9 cellular contexts compared by ENCODE assay signal in the genomic region with DNA sequence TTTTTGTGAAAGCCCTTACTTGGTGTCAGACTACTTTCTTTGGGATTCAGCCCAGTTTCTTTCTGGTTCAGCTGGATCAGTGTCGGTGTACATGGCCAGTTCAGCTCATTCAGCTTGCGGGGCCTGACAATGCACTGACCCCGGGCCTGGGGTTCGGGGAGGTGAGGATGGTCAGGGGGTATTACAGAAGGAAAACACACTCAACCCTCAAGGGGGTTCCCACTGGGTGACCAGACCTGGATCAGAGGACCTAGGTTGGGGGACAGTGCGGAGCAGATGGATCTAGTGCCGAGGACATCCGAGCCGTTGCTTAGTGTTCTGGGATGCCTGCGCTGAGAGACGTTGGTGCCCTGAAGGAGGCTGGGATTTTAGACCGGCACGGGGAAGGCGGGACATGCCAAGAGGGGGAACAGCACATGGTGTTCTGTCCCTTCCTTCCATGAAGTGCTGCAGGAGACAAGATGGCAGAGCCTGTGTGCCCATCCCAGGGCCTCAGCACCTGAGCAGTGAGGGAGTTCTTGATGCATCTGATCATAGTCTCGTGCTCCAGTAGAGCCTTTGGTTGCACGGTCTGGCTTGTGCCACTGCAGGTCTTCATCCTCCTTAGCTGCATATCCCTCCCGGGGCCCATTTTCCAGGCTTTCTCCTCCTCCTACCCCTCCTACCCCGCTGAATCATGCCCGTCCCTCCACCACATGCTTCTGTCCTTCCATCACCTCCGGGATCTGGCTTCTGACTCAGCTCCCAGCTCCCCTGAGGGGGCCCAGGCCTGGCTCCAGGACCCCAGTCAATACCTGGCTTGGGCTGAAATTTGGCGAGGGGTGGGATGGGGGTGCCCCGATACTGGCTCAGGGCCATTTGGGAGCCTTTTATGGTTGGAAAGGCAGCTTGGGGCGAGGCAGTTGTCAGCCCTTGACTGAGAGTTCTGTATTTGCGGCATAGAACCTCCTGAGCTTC. TPM values are rescaled to one million over a fixed set of nuclear protein-coding genes. Genes with fewer than 3 reads are reported as not detected.
A peak's percentile ranks its signal among the peaks of the same experiment; 100 is the strongest.
DNase-seq lines count a peak whose midpoint lies in the region; ATAC-seq and TF ChIP-seq lines count a peak whose summit lies in the region.
"Had no signal": no experiment of that assay in that cellular context is flagged by ENCODE, and none has a peak within 500 bp of the region (broad histone marks: within the 10 kb centered on the region; RNA-seq: fewer than 3 reads in every experiment).

No MANE protein-coding gene starts in this region.

- no peaks in the 10 kb centered on the region for H3K36me3 ChIP-seq in A673 (ENCODE audit: insufficient read depth, low read length, poor library complexity, severe bottlenecking)
- H3K36me3 ChIP-seq in H7 (replicated peaks; ENCODE audit: control insufficient read depth, insufficient read depth, low read length), result no peaks in the 10 kb centered on the region; the same call in 1 of the 2 replicates

- POLR2A ChIA-PET in A673 (lab: Charles Lee; ENCODE audit: low non-redundant PET), result interaction anchor here (0.6 kb wide), 1 partner anchor 1087 kb away, joined by 3 read pairs; no protein-coding TSS in a partner anchor

- H3K27me3 ChIP-seq in A673 (replicated peaks; ENCODE audit: insufficient read depth, low read depth, low read length, poor library complexity) (no peaks in the 10 kb centered on the region), dorsolateral prefrontal cortex (peaks cover 0 to 4% (median 0%) of the 10 kb centered on the region in 45 donors), H7 (ENCODE audit: control insufficient read depth, insufficient read depth, low read length) (peaks cover 4% of the 10 kb centered on the region; the same call in 1 of the 2 replicates)

- H3K4me3 ChIP-seq in A673 (ENCODE audit: low read depth, low read length, poor library complexity, severe bottlenecking), result no peak overlapping the region
- H3K4me3 ChIP-seq in dorsolateral prefrontal cortex, result no peak overlapping the region
- no peak overlapping the region for H3K4me3 ChIP-seq in H7 (ENCODE audit: insufficient read depth, low read depth, low read length)

- intact Hi-C loops in A673 (cut with micrococcal nuclease; ENCODE audit: unreplicated experiment) (no loop called here), dorsolateral prefrontal cortex (cut with DNase I) (no loop called here)

- no peaks in the 10 kb centered on the region for H3K9me3 ChIP-seq in A673 (ENCODE audit: low read depth, low read length, poor library complexity, severe bottlenecking)

- peaks cover 5% of the 10 kb centered on the region for H3K4me1 ChIP-seq in A673 (ENCODE audit: insufficient read depth, low read length, poor library complexity, severe bottlenecking)

- peak overlapping the region; percentile 30 for H3K27ac ChIP-seq in A673 (ENCODE audit: low read depth, low read length, poor library complexity, severe bottlenecking)
- peak overlapping the region in 56 of 59 donors; percentile 27 to 90 (median 76) for H3K27ac ChIP-seq in dorsolateral prefrontal cortex

- no peak for DNase-seq in A673 (ENCODE audit: low spot score)
- DNase-seq in MV-4-11 (lab: John Stamatoyannopoulos, UW), result peak; percentile 17
- DNase-seq in dorsolateral prefrontal cortex, result peak in 5 of 10 donors; percentile 52 to 78 (median 70)
- peak; percentile 16 for DNase-seq in middle frontal gyrus (ENCODE audit: extremely low spot score, low spot score)
- no peak for DNase-seq in H7
- DNase-seq in activated naive CD4-positive, alpha-beta T cell treated with Interleukin-2 at 50 U/mL for 16 hours, result no peak

- no TSS peak for BruUV-seq in A673 (replicated peaks; lab: Mats Ljungman, UMichigan)

- no peak for ATAC-seq in HG03039 (IDR thresholded peaks at IDR 0.05; ENCODE audit: unreplicated experiment)
- ATAC-seq in GM18520 (IDR thresholded peaks at IDR 0.05; ENCODE audit: unreplicated experiment), result no peak

- CTCF ChIA-PET in A673 (lab: Charles Lee), result interaction anchor here (0.5 to 0.6 kb wide), 2 partner anchors 89 to 145 kb away, joined by 4 to 6 read pairs; no protein-coding TSS in a partner anchor

- TF ChIP-seq CTCF in A673 (conservative IDR thresholded peaks at IDR 0.05; ENCODE audit: low read depth, low read length) (no peak), dorsolateral prefrontal cortex (IDR thresholded peaks at IDR 0.05 in 54 of 56, conservative IDR thresholded peaks at IDR 0.05 in 2 of 56; ENCODE audit: low read depth in 1 of 56, partially characterized antibody in 56 of 56) (no peak)

RNA-seq across cellular contexts. Expression of gene SPEG, which starts 18.0 kb away (rescaled TPM):
- total RNA-seq in A673 (2021), result 8.4 and 15.7 TPM in 2 replicates
- 100 to 1,000 TPM in 2 of 120 experiments, 10 to 100 TPM in 118; 32.9 to 106 (median 65.5) TPM for total RNA-seq in dorsolateral prefrontal cortex
- 25.3 and 27.4 TPM in 2 replicates for total RNA-seq in H7 (2014; rRNA removed; shearing (Covaris generic))

RNA-seq across cellular contexts. Expression of gene DES, which starts 34.5 kb away (rescaled TPM):
- total RNA-seq in A673 (2021), result not detected in 2 replicates
- total RNA-seq in dorsolateral prefrontal cortex, result 100 to 1,000 TPM in 3 of 120 experiments, 10 to 100 TPM in 27, 1 to 10 TPM in 72, under 1 TPM in 18; 0.25 to 282 (median 3.2) TPM
- total RNA-seq in H7 (2014; rRNA removed; shearing (Covaris generic)), result 14.7 and 18.8 TPM in 2 replicates
- total RNA-seq: pulmonary artery endothelial cell had no signal

RNA-seq across cellular contexts. Expression of gene GMPPA, which starts 46.1 kb away (rescaled TPM):
- total RNA-seq in A673 (2021), result 32.1 and 45.8 TPM in 2 replicates
- 10 to 100 TPM; 13.8 to 39.8 (median 21.0) TPM for total RNA-seq in dorsolateral prefrontal cortex
- total RNA-seq in H7 (2014; rRNA removed; shearing (Covaris generic)), result 53.4 and 71.7 TPM in 2 replicates

Comparison
In these comparisons a context has a peak if more than half of its experiments do, and no peak if none do; other contexts are left out.
1. DNase-seq: peak in MV-4-11 (single experiment) and middle frontal gyrus (single experiment); none in A673 (single experiment), H7 (single experiment) and activated naive CD4-positive, alpha-beta T cell treated with Interleukin-2 at 50 U/mL for 16 hours (single experiment).